In genomic region chr7:67226340-67226907, GRCh38 we compare ENCODE assay signal across 8 cellular contexts.
DNase-seq lines count a peak whose midpoint lies in the region; ATAC-seq, FAIRE-seq and TF ChIP-seq lines count a peak whose summit lies in the region.
"Not testable (repeated sequence)": the region's sequence is repeated elsewhere in the genome, so short reads cannot be mapped to it uniquely, and the experiment has no call there.

No MANE protein-coding gene starts in this region.

- not testable (repeated sequence) for H3K4me3 ChIP-seq in PC-3 (ENCODE audit: low read length); brain microvascular endothelial cell (ENCODE audit: low read depth, low read length); HepG2 (replicated peaks in 1 of 3; ENCODE audit: insufficient read depth in 1 of 3, low read depth in 2 of 3, low read length in 3 of 3); small intestine (ENCODE audit: low read depth in 1 of 2, low read length in 2 of 2)

- not testable (repeated sequence) for H3K4me3 Mint-ChIP-seq in activated CD4-positive, alpha-beta memory T cell treated with anti-CD3 and anti-CD28 coated beads, Interleukin-2, amount 10 ng/mL, durations not matched to agents 7 days and 5 days

- not testable (repeated sequence) for H3K4me2 ChIP-seq in PC-3 (ENCODE audit: low read length); HepG2 (ENCODE audit: low read depth, low read length)

- not testable (repeated sequence) for TF ChIP-seq CTCF in PC-3 (conservative IDR thresholded peaks at IDR 0.05; ENCODE audit: low read depth, low read length); brain microvascular endothelial cell (IDR thresholded peaks at IDR 0.05; ENCODE audit: low read depth, low read length, missing control alignments); HepG2 (CRISPR knock-in tag; IDR thresholded peaks at IDR 0.05)

- not testable (repeated sequence) for H3K27me3 ChIP-seq in PC-3 (ENCODE audit: low read length); brain microvascular endothelial cell (replicated peaks); HepG2 (ENCODE audit: control insufficient read depth in 1 of 2, insufficient read depth in 2 of 2, low read length in 2 of 2); small intestine (ENCODE audit: control insufficient read depth in 2 of 2, insufficient read depth in 2 of 2, low read length in 2 of 2)

- CTCF ChIA-PET in PC-3 (lab: Charles Lee); activated CD4-positive, alpha-beta memory T cell treated with anti-CD3 and anti-CD28 coated beads, Interleukin-2, amount 10 ng/mL, durations not matched to agents 7 days and 5 days (lab: Charles Lee); HepG2 (lab: Yijun Ruan, JAX; ENCODE audit: low intra/inter-chr PET ratio, low total read pairs): not testable (repeated sequence)

- TF ChIP-seq POLR2A in HepG2 (IDR thresholded peaks at IDR 0.05; ENCODE audit: insufficient read depth in 1 of 2, low read depth in 2 of 2, low read length in 2 of 2), result not testable (repeated sequence)

- not testable (repeated sequence) for H3K79me2 ChIP-seq in PC-3 (ENCODE audit: low read length); HepG2 (ENCODE audit: insufficient read depth, low read length)

- not testable (repeated sequence) for H3K9ac ChIP-seq in PC-3 (ENCODE audit: low read length); HepG2 (ENCODE audit: insufficient read depth, low read depth, low read length)

- DNase-seq in CD1c-positive myeloid dendritic cell (ENCODE audit: extremely low spot score) (peak; percentile 21), HK-2 (ENCODE audit: unreplicated experiment) (peak; percentile 65), PC-3 (peak; percentile 43), brain microvascular endothelial cell (peak; percentile 95), fibroblast of the conjunctiva (ENCODE audit: low read depth) (peak; percentile 53), small intestine (peak; percentile 1)
- peak; percentile 51 for DNase-seq in activated CD4-positive, alpha-beta memory T cell treated with anti-CD3 and anti-CD28 coated beads, Interleukin-2, amount 10 ng/mL, durations not matched to agents 7 days and 5 days
- not testable (repeated sequence) for DNase-seq in HepG2 (ENCODE audit: low spot score)

- H3K27ac Mint-ChIP-seq in activated CD4-positive, alpha-beta memory T cell treated with anti-CD3 and anti-CD28 coated beads, Interleukin-2, amount 10 ng/mL, durations not matched to agents 7 days and 5 days, result peak overlapping the region; percentile 65

- not testable (repeated sequence) for H3F3A ChIP-seq in PC-3 (ENCODE audit: low read length, unreplicated experiment)

- FAIRE-seq in HepG2 (lab: Jason Lieb, UNC); small intestine (lab: Jason Lieb, UNC): not testable (repeated sequence)

- not testable (repeated sequence) for BruUV-seq in PC-3 (replicated peaks; lab: Mats Ljungman, UMichigan); HepG2 (replicated peaks; lab: Mats Ljungman, UMichigan)

- peaks cover 15% of the 10 kb centered on the region for H3K9me3 Mint-ChIP-seq in activated CD4-positive, alpha-beta memory T cell treated with anti-CD3 and anti-CD28 coated beads, Interleukin-2, amount 10 ng/mL, durations not matched to agents 7 days and 5 days

- WGBS in HepG2 (ENCODE audit: low lambda C conversion rate), result 88% methylated on average over 4 of the region's 5 CpGs
- 66 to 84% (median 67%) methylated on average over 5 of the region's 5 CpGs for WGBS in small intestine, 3 donors

- in situ Hi-C loops in brain microvascular endothelial cell (cut with HindIII; ENCODE audit: low pct_ligation_motif_present, low sequenced_read_pairs); HepG2 (cut with HindIII; ENCODE audit: extremely low pct_ligation_motif_present, low pct_unique_long_range_greater_than_20kb): not testable (repeated sequence)

- H3K36me3 ChIP-seq in PC-3 (ENCODE audit: low read depth, low read length); brain microvascular endothelial cell (replicated peaks); HepG2 (replicated peaks in 1 of 2; ENCODE audit: control insufficient read depth in 1 of 2, insufficient read depth in 2 of 2, low read length in 2 of 2); small intestine (ENCODE audit: control insufficient read depth in 2 of 2, insufficient read depth in 2 of 2, low read length in 2 of 2): not testable (repeated sequence)

- H4K20me1 ChIP-seq in PC-3 (ENCODE audit: low read length); HepG2 (ENCODE audit: insufficient read depth, low read length): not testable (repeated sequence)

- POLR2A ChIA-PET in PC-3 (lab: Charles Lee; ENCODE audit: unreplicated experiment); activated CD4-positive, alpha-beta memory T cell treated with anti-CD3 and anti-CD28 coated beads, Interleukin-2, amount 10 ng/mL, durations not matched to agents 7 days and 5 days (lab: Charles Lee); HepG2 (lab: Yijun Ruan, JAX): not testable (repeated sequence)

- H3K27me3 Mint-ChIP-seq in activated CD4-positive, alpha-beta memory T cell treated with anti-CD3 and anti-CD28 coated beads, Interleukin-2, amount 10 ng/mL, durations not matched to agents 7 days and 5 days, result not testable (repeated sequence)

- peaks cover 13% of the 10 kb centered on the region for H3K4me1 Mint-ChIP-seq in activated CD4-positive, alpha-beta memory T cell treated with anti-CD3 and anti-CD28 coated beads, Interleukin-2, amount 10 ng/mL, durations not matched to agents 7 days and 5 days

- TF ChIP-seq EP300 in HepG2 (IDR thresholded peaks at IDR 0.05; ENCODE audit: low read depth in 2 of 2, low read length in 2 of 2); HepG2 (CRISPR knock-in tag; IDR thresholded peaks at IDR 0.05; ENCODE audit: borderline replicate concordance): not testable (repeated sequence)

- 0 out of 2 replicates have a peak, but pooled peaks have one; percentile 23 for ATAC-seq in PC-3
- not testable (repeated sequence) for ATAC-seq in HepG2

- TF ChIP-seq RAD21 in HepG2 (CRISPR knock-in tag; IDR thresholded peaks at IDR 0.05), result not testable (repeated sequence)

- intact Hi-C loops in PC-3 (cut with micrococcal nuclease); HepG2 (cut with micrococcal nuclease; ENCODE audit: unreplicated experiment): not testable (repeated sequence)

- not testable (repeated sequence) for H2AFZ ChIP-seq in PC-3 (ENCODE audit: low read length); HepG2 (ENCODE audit: low read length)

- not testable (repeated sequence) for H3K9me2 ChIP-seq in PC-3 (replicated peaks; ENCODE audit: low read length)

- not testable (repeated sequence) for H3K27ac ChIP-seq in PC-3 (ENCODE audit: low read length); HepG2 (ENCODE audit: extremely low read length, insufficient read depth, low read length); small intestine (ENCODE audit: low read depth in 1 of 2, low read length in 1 of 2)
- peak overlapping the region; percentile 72 for H3K27ac ChIP-seq in brain microvascular endothelial cell

- not testable (repeated sequence) for H3K4me1 ChIP-seq in PC-3 (ENCODE audit: insufficient read depth, low read length); small intestine (ENCODE audit: control insufficient read depth in 2 of 2, insufficient read depth in 1 of 2, low read depth in 1 of 2, low read length in 1 of 2)
- peaks cover 27% of the 10 kb centered on the region for H3K4me1 ChIP-seq in HepG2 (ENCODE audit: insufficient read depth, low read length)

- H3K9me3 ChIP-seq in PC-3 (ENCODE audit: low read length); HepG2 (ENCODE audit: low read length); small intestine (ENCODE audit: control insufficient read depth, low read depth): not testable (repeated sequence)

- peaks cover 41% of the 10 kb centered on the region for H3K36me3 Mint-ChIP-seq in activated CD4-positive, alpha-beta memory T cell treated with anti-CD3 and anti-CD28 coated beads, Interleukin-2, amount 10 ng/mL, durations not matched to agents 7 days and 5 days (ENCODE audit: low read depth)

TF ChIP-seq in HepG2, 621 proteins besides CTCF, POLR2A, EP300 and RAD21:
- peak; percentile 40; the same call in 1 of the 2 replicates for TF ChIP-seq NFYB (CRISPR knock-in tag; IDR thresholded peaks at IDR 0.05)
